ENCODE assay signal across 20 cellular contexts in genomic region chr17:28547096-28547622, GRCh38. TPM values are rescaled to one million over a fixed set of nuclear protein-coding genes. Genes with fewer than 3 reads are reported as not detected.
A peak's percentile ranks its signal among the peaks of the same experiment; 100 is the strongest.
DNase-seq lines count a peak whose midpoint lies in the region; ATAC-seq lines count a peak whose summit lies in the region.
"Had no signal": no experiment of that assay in that cellular context is flagged by ENCODE, and none has a peak within 500 bp of the region (broad histone marks: within the 10 kb centered on the region; RNA-seq: fewer than 3 reads in every experiment).

No MANE protein-coding gene starts in this region.

- H3K27ac Mint-ChIP-seq in T-helper 2 cell treated with Interferon-gamma antibody and Interleukin-4, amounts not matched to agents 5 μg/mL and 100 μg/mL, for 36 hours = peak overlapping the region; percentile 60
- H3K27ac Mint-ChIP-seq in CD8-positive, alpha-beta memory T cell = peak overlapping the region in 5 of 8 donors; percentile 35 to 90 (median 81)
- peak overlapping the region; percentile 90 for H3K27ac Mint-ChIP-seq in activated T-helper 17 cell treated with anti-CD3 and anti-CD28 coated beads, Interleukin-2, amount 50 U/mL, for 72 hours
- peak overlapping the region; percentile 84 to 96 (median 92) for H3K27ac Mint-ChIP-seq in naive thymus-derived CD8-positive, alpha-beta T cell
- H3K27ac Mint-ChIP-seq: WTC11 had no signal

- no peaks in the 10 kb centered on the region for H3K9me3 ChIP-seq in CD8-positive, alpha-beta memory T cell (ENCODE audit: low read length)
- H3K9me3 ChIP-seq: heart left ventricle, upper lobe of right lung had no signal

- H3K4me1 ChIP-seq in CD8-positive, alpha-beta memory T cell (ENCODE audit: insufficient read depth, low read length) = peaks cover 44% of the 10 kb centered on the region

- CTCF ChIA-PET in CD8-positive, alpha-beta memory T cell (lab: Charles Lee) = interaction anchor here (1.1 to 1.4 kb wide), 2 partner anchors 19 to 28 kb away, joined by 3 to 5 read pairs; no protein-coding TSS in a partner anchor

- H3K36me3 Mint-ChIP-seq in T-helper 2 cell treated with Interferon-gamma antibody and Interleukin-4, amounts not matched to agents 5 μg/mL and 100 μg/mL, for 36 hours (ENCODE audit: low read depth) = peaks cover 4% of the 10 kb centered on the region
- H3K36me3 Mint-ChIP-seq in CD8-positive, alpha-beta memory T cell = peaks cover 0 to 15% (median 0%) of the 10 kb centered on the region in 3 donors
- peaks cover 16% of the 10 kb centered on the region for H3K36me3 Mint-ChIP-seq in activated T-helper 17 cell treated with anti-CD3 and anti-CD28 coated beads, Interleukin-2, amount 50 U/mL, for 72 hours (ENCODE audit: low read depth)
- peaks cover 0 to 3% (median 0%) of the 10 kb centered on the region in 3 donors for H3K36me3 Mint-ChIP-seq in naive thymus-derived CD8-positive, alpha-beta T cell
- H3K36me3 Mint-ChIP-seq: WTC11 had no signal

- H3K9me3 Mint-ChIP-seq in T-helper 2 cell treated with Interferon-gamma antibody and Interleukin-4, amounts not matched to agents 5 μg/mL and 100 μg/mL, for 36 hours = no peaks in the 10 kb centered on the region
- no peaks in the 10 kb centered on the region for H3K9me3 Mint-ChIP-seq in CD8-positive, alpha-beta memory T cell
- no peaks in the 10 kb centered on the region for H3K9me3 Mint-ChIP-seq in activated T-helper 17 cell treated with anti-CD3 and anti-CD28 coated beads, Interleukin-2, amount 50 U/mL, for 72 hours
- no peaks in the 10 kb centered on the region for H3K9me3 Mint-ChIP-seq in naive thymus-derived CD8-positive, alpha-beta T cell
- H3K9me3 Mint-ChIP-seq: WTC11 had no signal

- no peaks in the 10 kb centered on the region for H3K36me3 ChIP-seq in CD8-positive, alpha-beta memory T cell (ENCODE audit: insufficient read depth, low read length)

- no peaks in the 10 kb centered on the region for H3K27me3 Mint-ChIP-seq in T-helper 2 cell treated with Interferon-gamma antibody and Interleukin-4, amounts not matched to agents 5 μg/mL and 100 μg/mL, for 36 hours (ENCODE audit: low read depth)
- no peaks in the 10 kb centered on the region for H3K27me3 Mint-ChIP-seq in CD8-positive, alpha-beta memory T cell
- no peaks in the 10 kb centered on the region for H3K27me3 Mint-ChIP-seq in activated T-helper 17 cell treated with anti-CD3 and anti-CD28 coated beads, Interleukin-2, amount 50 U/mL, for 72 hours
- H3K27me3 Mint-ChIP-seq in naive thymus-derived CD8-positive, alpha-beta T cell = no peaks in the 10 kb centered on the region

- peaks cover 38% of the 10 kb centered on the region for H3K4me1 Mint-ChIP-seq in T-helper 2 cell treated with Interferon-gamma antibody and Interleukin-4, amounts not matched to agents 5 μg/mL and 100 μg/mL, for 36 hours (ENCODE audit: low read depth)
- peaks cover 39 to 45% (median 44%) of the 10 kb centered on the region in 3 donors for H3K4me1 Mint-ChIP-seq in CD8-positive, alpha-beta memory T cell
- H3K4me1 Mint-ChIP-seq in activated T-helper 17 cell treated with anti-CD3 and anti-CD28 coated beads, Interleukin-2, amount 50 U/mL, for 72 hours = peaks cover 31% of the 10 kb centered on the region
- peaks cover 37 to 49% (median 46%) of the 10 kb centered on the region in 4 donors for H3K4me1 Mint-ChIP-seq in naive thymus-derived CD8-positive, alpha-beta T cell

- ATAC-seq in activated T-helper 17 cell treated with anti-CD3 and anti-CD28 coated beads, Interleukin-2, amount 50 U/mL, for 72 hours (replicated peaks) = no peak
- no peak for ATAC-seq in naive thymus-derived CD8-positive, alpha-beta T cell
- ATAC-seq in GM19395 (IDR thresholded peaks at IDR 0.05; ENCODE audit: unreplicated experiment) (no peak), HG03571 (IDR thresholded peaks at IDR 0.05; ENCODE audit: unreplicated experiment) (no peak), GM21390 (IDR thresholded peaks at IDR 0.05; ENCODE audit: unreplicated experiment) (no peak)
- ATAC-seq: WTC11 had no signal

- DNase-seq in T-helper 2 cell treated with Interferon-gamma antibody and Interleukin-4, amounts not matched to agents 5 μg/mL and 100 μg/mL, for 36 hours (ENCODE audit: low spot score) = no peak
- DNase-seq in T-helper 2 cell = no peak
- no peak for DNase-seq in CD8-positive, alpha-beta memory T cell
- no peak for DNase-seq in naive thymus-derived CD8-positive, alpha-beta T cell
- DNase-seq: 8988T; DMS79 treated with DMSO at 0.1 percent for 48 hours; Kasumi-1; NCI-H2171 treated with DMSO at 0.1 percent for 48 hours; NCI-H82; stimulated activated naive CD4-positive, alpha-beta T cell treated with Interleukin-2 at 50 U/mL for 16 hours; upper lobe of right lung had no signal

- H3K27ac ChIP-seq in CD8-positive, alpha-beta memory T cell (ENCODE audit: low read depth, low read length) = no peak overlapping the region
- H3K27ac ChIP-seq: C4-2B, upper lobe of right lung had no signal

- POLR2A ChIA-PET in CD8-positive, alpha-beta memory T cell (lab: Charles Lee) = no interaction called here
- POLR2A ChIA-PET in naive thymus-derived CD8-positive, alpha-beta T cell (lab: Charles Lee) = interaction anchor here (0.6 to 7.5 kb wide), 4 partner anchors 26 to 102 kb away, joined by 3 to 81 read pairs (median 6); partner anchors contain the start of genes ALDOC, PIGS and SPAG5

- no peak overlapping the region for H3K4me3 ChIP-seq in CD8-positive, alpha-beta memory T cell (ENCODE audit: low read length)
- H3K4me3 ChIP-seq: upper lobe of right lung had no signal

- no peaks in the 10 kb centered on the region for H3K27me3 ChIP-seq in CD8-positive, alpha-beta memory T cell (ENCODE audit: insufficient read depth, low read length, poor library complexity, severe bottlenecking)
- H3K27me3 ChIP-seq: heart left ventricle, upper lobe of right lung had no signal

- no peak overlapping the region for H3K4me3 Mint-ChIP-seq in T-helper 2 cell treated with Interferon-gamma antibody and Interleukin-4, amounts not matched to agents 5 μg/mL and 100 μg/mL, for 36 hours
- peak overlapping the region in 1 of 7 donors; percentile 20 for H3K4me3 Mint-ChIP-seq in CD8-positive, alpha-beta memory T cell
- no peak overlapping the region for H3K4me3 Mint-ChIP-seq in activated T-helper 17 cell treated with anti-CD3 and anti-CD28 coated beads, Interleukin-2, amount 50 U/mL, for 72 hours
- peak overlapping the region in 9 of 10 donors; percentile 48 to 84 (median 69) for H3K4me3 Mint-ChIP-seq in naive thymus-derived CD8-positive, alpha-beta T cell
- H3K4me3 Mint-ChIP-seq: WTC11 had no signal

RNA-seq across cellular contexts. Expression of gene UNC119, which starts 5.3 kb away (rescaled TPM):
- total RNA-seq in CD8-positive, alpha-beta memory T cell = 10 to 100 TPM; 28.9 to 29.1 TPM
- polyA plus RNA-seq in CD8-positive, alpha-beta memory T cell = 21.9 TPM
- 10 to 100 TPM; 39.1 to 67.7 TPM for total RNA-seq in activated T-helper 17 cell treated with anti-CD3 and anti-CD28 coated beads, Interleukin-2, amount 50 U/mL, for 72 hours
- total RNA-seq in naive thymus-derived CD8-positive, alpha-beta T cell = 10 to 100 TPM; 36.6 to 43.8 TPM
- 10 to 100 TPM; 18.4 to 27.1 (median 26.6) TPM for polyA plus RNA-seq in naive thymus-derived CD8-positive, alpha-beta T cell

RNA-seq across cellular contexts. Expression of gene PIGS, which starts 24.2 kb away (rescaled TPM):
- 10 to 100 TPM; 48.7 to 50.0 TPM for total RNA-seq in CD8-positive, alpha-beta memory T cell
- polyA plus RNA-seq in CD8-positive, alpha-beta memory T cell = 61.0 TPM
- 10 to 100 TPM; 33.2 to 38.9 TPM for total RNA-seq in activated T-helper 17 cell treated with anti-CD3 and anti-CD28 coated beads, Interleukin-2, amount 50 U/mL, for 72 hours
- 10 to 100 TPM; 51.3 to 51.4 TPM for total RNA-seq in naive thymus-derived CD8-positive, alpha-beta T cell
- 10 to 100 TPM; 36.7 to 48.1 (median 42.0) TPM for polyA plus RNA-seq in naive thymus-derived CD8-positive, alpha-beta T cell

RNA-seq across cellular contexts. Expression of gene ALDOC, which starts 29.5 kb away (rescaled TPM):
- 10 to 100 TPM; 12.8 to 13.6 TPM for total RNA-seq in CD8-positive, alpha-beta memory T cell
- polyA plus RNA-seq in CD8-positive, alpha-beta memory T cell = 58.2 TPM
- 100 to 1,000 TPM in 1 of 2 donors, 10 to 100 TPM in 1; 55.0 to 335 TPM for total RNA-seq in activated T-helper 17 cell treated with anti-CD3 and anti-CD28 coated beads, Interleukin-2, amount 50 U/mL, for 72 hours
- total RNA-seq in naive thymus-derived CD8-positive, alpha-beta T cell = 10 to 100 TPM; 36.1 to 37.5 TPM
- 10 to 100 TPM; 65.3 to 86.7 (median 78.9) TPM for polyA plus RNA-seq in naive thymus-derived CD8-positive, alpha-beta T cell

RNA-seq across cellular contexts. Expression of gene FOXN1, which starts 41.0 kb away (rescaled TPM):
- not detected for total RNA-seq in CD8-positive, alpha-beta memory T cell
- polyA plus RNA-seq in CD8-positive, alpha-beta memory T cell = not detected
- not detected for total RNA-seq in activated T-helper 17 cell treated with anti-CD3 and anti-CD28 coated beads, Interleukin-2, amount 50 U/mL, for 72 hours
- not detected for total RNA-seq in naive thymus-derived CD8-positive, alpha-beta T cell
- polyA plus RNA-seq in naive thymus-derived CD8-positive, alpha-beta T cell = not detected
- total RNA-seq: heart left ventricle, mesenteric fat pad, RPMI7951, WTC11 had no signal
- polyA plus RNA-seq: heart left ventricle had no signal

RNA-seq across cellular contexts. Expression of gene SPAG5, which starts 51.7 kb away (rescaled TPM):
- 10 to 100 TPM; 77.8 to 79.7 TPM for total RNA-seq in CD8-positive, alpha-beta memory T cell
- polyA plus RNA-seq in CD8-positive, alpha-beta memory T cell = 3.5 TPM
- 100 to 1,000 TPM; 140 to 195 TPM for total RNA-seq in activated T-helper 17 cell treated with anti-CD3 and anti-CD28 coated beads, Interleukin-2, amount 50 U/mL, for 72 hours
- total RNA-seq in naive thymus-derived CD8-positive, alpha-beta T cell = 10 to 100 TPM; 10.6 to 11.2 TPM
- 1 to 10 TPM in 1 of 3 donors, under 1 TPM in 2; 0.40 to 2.7 (median 0.81) TPM for polyA plus RNA-seq in naive thymus-derived CD8-positive, alpha-beta T cell

Comparison
In these comparisons a context has a peak if more than half of its experiments do, and no peak if none do; other contexts are left out.
1. H3K4me3 Mint-ChIP-seq: peak in naive thymus-derived CD8-positive, alpha-beta T cell (9 of 10); none in T-helper 2 cell treated with Interferon-gamma antibody and Interleukin-4, amounts not matched to agents 5 μg/mL and 100 μg/mL, for 36 hours (single experiment) and activated T-helper 17 cell treated with anti-CD3 and anti-CD28 coated beads, Interleukin-2, amount 50 U/mL, for 72 hours (single experiment).
2. Peak in every context shown above with its lines, with median percentiles within 50 percentile points of each other: H3K27ac Mint-ChIP-seq.